In genomic region chr12:54207539-54208267, GRCh38 we compare ENCODE assay signal across 8 cellular contexts.
A peak's percentile ranks its signal among the peaks of the same experiment; 100 is the strongest.
DNase-seq lines count a peak whose midpoint lies in the region; ATAC-seq lines count a peak whose summit lies in the region.

No MANE protein-coding gene starts in this region.

- ATAC-seq in HG02623 (IDR thresholded peaks at IDR 0.05; ENCODE audit: unreplicated experiment) (peak; percentile 61), GM18870 (IDR thresholded peaks at IDR 0.05; ENCODE audit: unreplicated experiment) (no peak)

- DNase-seq in GM03348 (ENCODE audit: low spot score) (peak; percentile 85), NCI-H345 (lab: John Stamatoyannopoulos, UW) (peak; percentile 76), midbrain (lab: John Stamatoyannopoulos, UW) (peak; percentile 26)
- DNase-seq in activated CD4-positive, alpha-beta T cell treated with anti-CD3 and anti-CD28 coated beads, Interleukin-2, amount 50 U/mL, for 4 hours = peak; percentile 71 to 77
- peak; percentile 76 for DNase-seq in effector CD4-positive, alpha-beta T cell
- DNase-seq in stimulated activated CD8-positive, alpha-beta memory T cell treated with anti-CD3 and anti-CD28 coated beads, Interleukin-7, amount 100 ng/mL, for 24 hours (ENCODE audit: low read depth) = peak; percentile 74

Comparison
In these comparisons a context has a peak if more than half of its experiments do, and no peak if none do; other contexts are left out.
1. DNase-seq: peak in every context shown above with its lines; median percentile 85 in GM03348; 76 in NCI-H345; 76 in effector CD4-positive, alpha-beta T cell; 74 in activated CD4-positive, alpha-beta T cell treated with anti-CD3 and anti-CD28 coated beads, Interleukin-2, amount 50 U/mL, for 4 hours; 74 in stimulated activated CD8-positive, alpha-beta memory T cell treated with anti-CD3 and anti-CD28 coated beads, Interleukin-7, amount 100 ng/mL, for 24 hours; 26 in midbrain.